In the genomic region with DNA sequence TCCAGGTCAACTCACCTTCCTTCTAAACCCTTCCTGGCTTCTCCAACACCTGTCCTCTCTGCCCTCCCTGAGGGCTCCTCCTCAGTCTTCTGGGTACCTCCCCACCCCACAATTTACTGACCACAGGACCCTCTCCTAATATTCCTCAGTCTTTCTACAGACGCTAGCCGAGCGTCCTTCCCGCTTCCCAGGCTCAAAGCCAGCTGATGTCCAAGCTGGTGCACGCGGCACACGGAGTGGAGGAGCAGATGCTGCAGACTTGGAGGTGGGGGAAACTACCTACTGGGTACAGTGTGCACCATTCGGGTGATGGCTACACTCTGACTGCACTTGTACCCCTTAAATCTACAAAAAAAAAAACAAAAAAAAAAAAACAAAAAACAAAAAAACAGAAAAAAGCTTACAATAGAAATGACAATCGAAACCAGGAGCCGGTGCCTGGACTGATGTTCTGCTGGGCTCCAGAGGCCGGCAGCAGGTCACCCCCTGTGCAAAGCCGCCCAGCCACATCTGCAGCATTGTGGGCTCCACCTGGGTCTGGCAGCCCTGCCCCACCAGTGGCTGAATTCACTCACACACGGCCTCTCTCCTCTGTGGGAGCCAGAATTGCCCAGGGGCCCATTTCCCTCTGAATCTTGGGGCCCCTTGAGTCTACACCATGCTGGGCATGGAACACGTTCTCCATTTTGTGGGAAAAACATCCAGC, we compare ENCODE assay signal across 1 cellular context.
TF ChIP-seq lines count a peak whose summit lies in the region.

No MANE protein-coding gene starts in this region.

TF ChIP-seq in K562, 482 proteins besides CTCF, POLR2A, EP300 and RAD21:
- TF ChIP-seq POLR2G (IDR thresholded peaks at IDR 0.05; ENCODE audit: low read depth, low read length) (0 out of 2 replicates have a peak, but pooled peaks have one; percentile 4), NR2C1 (IDR thresholded peaks at IDR 0.05) (no peak), NR2C1 (tag; IDR thresholded peaks at IDR 0.05) (no peak), FOXJ2 (tag; IDR thresholded peaks at IDR 0.05) (no peak), NR1H2 (CRISPR knock-in tag; IDR thresholded peaks at IDR 0.05) (no peak)
